ENCODE assay signal across 33 cellular contexts in the genomic region with DNA sequence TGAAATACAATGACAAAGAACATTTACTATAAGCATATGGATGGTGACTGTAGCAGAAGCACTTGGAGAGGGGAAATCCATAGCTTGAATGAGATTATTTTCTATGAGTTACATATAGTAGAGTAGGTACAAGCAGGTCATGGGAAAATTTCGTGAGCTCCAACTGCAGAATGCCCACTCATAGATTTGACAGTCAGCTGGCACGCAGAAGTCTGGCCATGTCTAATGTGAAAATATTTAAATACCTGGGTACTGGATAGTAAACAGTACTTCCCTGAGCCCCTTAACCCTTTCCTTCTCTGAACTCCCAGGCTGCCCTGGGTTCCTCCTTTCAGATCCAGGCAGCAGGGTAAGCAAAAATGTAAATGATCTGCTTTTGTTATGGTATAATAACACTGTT.
DNase-seq lines count a peak whose midpoint lies in the region; ATAC-seq, FAIRE-seq and TF ChIP-seq lines count a peak whose summit lies in the region.
"Had no signal": no experiment of that assay in that cellular context is flagged by ENCODE, and none has a peak within 500 bp of the region (broad histone marks: within the 10 kb centered on the region; RNA-seq: fewer than 3 reads in every experiment).

No MANE protein-coding gene starts in this region.

- H3K9me3 ChIP-seq in body of pancreas, result no peaks in the 10 kb centered on the region
- no peaks in the 10 kb centered on the region for H3K9me3 ChIP-seq in H1 (ENCODE audit: insufficient read depth in 2 of 2, low read depth in 1 of 2, low read length in 1 of 2)
- H3K9me3 ChIP-seq in pancreas, result no peaks in the 10 kb centered on the region
- H3K9me3 ChIP-seq in osteoblast (ENCODE audit: low read depth, low read length), result no peaks in the 10 kb centered on the region
- H3K9me3 ChIP-seq: A549, BE2C, BLaER1, Caco-2 had no signal

- no peak overlapping the region for H2BK12ac ChIP-seq in H1 (ENCODE audit: low read depth, low read length)

- H4K8ac ChIP-seq in H1 (ENCODE audit: extremely low read depth, insufficient read depth, low read length), result no peak overlapping the region

- no peaks in the 10 kb centered on the region for H3K23me2 ChIP-seq in H1 (ENCODE audit: low read depth, low read length)

- H2BK120ac ChIP-seq in H1 (replicated peaks; ENCODE audit: low read depth, low read length), result no peak overlapping the region

- POLR2A ChIA-PET in H1 (lab: Charles Lee; ENCODE audit: partially characterized antibody), result no interaction called here

- TF ChIP-seq EP300 in H1 (IDR thresholded peaks at IDR 0.05; ENCODE audit: borderline replicate concordance in 1 of 2, low read depth in 2 of 2, low read length in 2 of 2), result no peak

- TF ChIP-seq POLR2A in body of pancreas (IDR thresholded peaks at IDR 0.05) (no peak), H1 (IDR thresholded peaks at IDR 0.05; ENCODE audit: control extremely low read depth in 1 of 2, low read depth in 2 of 2, low read length in 2 of 2) (no peak)

- H3K18ac ChIP-seq in H1 (ENCODE audit: extremely low read depth, low read length), result no peak overlapping the region

- H3K9ac ChIP-seq in H1 (replicated peaks in 1 of 4; ENCODE audit: extremely low read depth in 1 of 4, low read depth in 3 of 4, low read length in 3 of 4), result no peak overlapping the region
- H3K9ac ChIP-seq: BLaER1; BLaER1 treated with 17β-estradiol and CSF1 and Interleukin-3, amounts not matched to agents 10 nM and 100 nM had no signal

- 25 to 43% methylated on average over 2 of the region's 2 CpGs for WGBS in body of pancreas, 2 donors
- 87% methylated on average over 2 of the region's 2 CpGs; no CpG with 5 or more reads in 1 of the 2 experiments for WGBS in H1 (ENCODE audit: extremely low coverage in 1 of 2, insufficient coverage in 1 of 2, insufficient read length in 1 of 2, insufficient replicate concordance in 2 of 2, low coverage in 1 of 2, low lambda C conversion rate in 2 of 2, missing lambda C conversion rate in 1 of 2), 2 experiments
- WGBS in pancreas, 2 donors, result 6 to 19% methylated on average over 2 of the region's 2 CpGs

- H2BK20ac ChIP-seq in H1 (ENCODE audit: low read length), result no peak overlapping the region

- intact Hi-C loops in body of pancreas (cut with DNase I) (no loop called here), pancreas (cut with DNase I) (loop anchor here in 1 of 3 donors (10.0 kb wide), 1 partner anchor 314 kb away; no protein-coding TSS in a partner anchor), Right ventricle myocardium inferior (cut with DNase I) (no loop called here)

- FAIRE-seq in H1 (lab: Jason Lieb, UNC) (no peak), pancreas (lab: Jason Lieb, UNC) (no peak)
- FAIRE-seq: A204.1, A549, D721Med had no signal

- H3K79me2 ChIP-seq in H1 (ENCODE audit: control insufficient read depth in 1 of 2, insufficient read depth in 2 of 2, low read length in 2 of 2), result no peaks in the 10 kb centered on the region
- H3K79me2 ChIP-seq in osteoblast (ENCODE audit: insufficient read depth, low read length), result no peaks in the 10 kb centered on the region

- CTCF ChIA-PET in H1 (lab: Charles Lee; ENCODE audit: partially characterized antibody), result interaction anchor here (0.8 to 2.0 kb wide), 4 partner anchors 9 to 334 kb away, joined by 3 to 11 read pairs (median 4); no protein-coding TSS in a partner anchor

- no peaks in the 10 kb centered on the region for H3K36me3 ChIP-seq in body of pancreas (replicated peaks in 1 of 2; ENCODE audit: insufficient read depth in 1 of 2, low read depth in 2 of 2)
- no peaks in the 10 kb centered on the region for H3K36me3 ChIP-seq in H1 (ENCODE audit: control insufficient read depth in 2 of 4, insufficient read depth in 4 of 4, low read length in 3 of 4)
- H3K36me3 ChIP-seq in pancreas, result no peaks in the 10 kb centered on the region
- H3K36me3 ChIP-seq in osteoblast (ENCODE audit: insufficient read depth, low read length), result no peaks in the 10 kb centered on the region
- H3K36me3 ChIP-seq: BE2C; BLaER1; BLaER1 treated with 17β-estradiol and CSF1 and Interleukin-3, amounts not matched to agents 10 nM and 100 nM had no signal

- H3K23ac ChIP-seq in H1 (ENCODE audit: insufficient read length), result no peak overlapping the region

- ATAC-seq in body of pancreas (no peak), pancreas (peak; percentile 40 to 89 (median 75)), Right ventricle myocardium inferior (no peak)
- ATAC-seq: A549; CD8-positive, alpha-beta T cell had no signal

- 0 out of 2 replicates have a peak overlapping the region, but pooled peaks have one; percentile 17 for H2AFZ ChIP-seq in H1 (ENCODE audit: low read length)
- no peak overlapping the region for H2AFZ ChIP-seq in osteoblast (ENCODE audit: low read length)

- H4K91ac ChIP-seq in H1 (replicated peaks; ENCODE audit: insufficient read length, low read length), result no peak overlapping the region

- no peak for TF ChIP-seq CTCF in body of pancreas (IDR thresholded peaks at IDR 0.05)
- no peak for TF ChIP-seq CTCF in H1 (IDR thresholded peaks at IDR 0.05; ENCODE audit: control extremely low read depth in 1 of 3, insufficient read depth in 1 of 3, low read depth in 1 of 3, low read length in 3 of 3)
- no peak for TF ChIP-seq CTCF in pancreas (IDR thresholded peaks at IDR 0.05)
- no peak for TF ChIP-seq CTCF in osteoblast (IDR thresholded peaks at IDR 0.05; ENCODE audit: extremely low read depth, low read depth, low read length)

- H4K20me1 ChIP-seq in H1 (replicated peaks in 1 of 2; ENCODE audit: control insufficient read depth in 1 of 2, insufficient read depth in 2 of 2, low read length in 2 of 2) (no peaks in the 10 kb centered on the region), osteoblast (ENCODE audit: insufficient read depth, low read length) (no peaks in the 10 kb centered on the region)
- H4K20me1 ChIP-seq: BLaER1; BLaER1 treated with 17β-estradiol and CSF1 and Interleukin-3, amounts not matched to agents 10 nM and 100 nM had no signal

- peak in 3 of 4 donors; percentile 16 to 50 (median 25) for DNase-seq in body of pancreas
- no peak for DNase-seq in H1 (ENCODE audit: low read depth in 1 of 2, low spot score in 2 of 2)
- DNase-seq in pancreas, result peak in 3 of 6 donors; percentile 7 to 23 (median 12)
- DNase-seq in activated T-cell treated with anti-CD3 and anti-CD28 coated beads, Interleukin-2, amount 50 U/mL, for 48 hours, result no peak
- DNase-seq in osteoblast (ENCODE audit: insufficient read length, low spot score, missing footprints), result no peak
- no peak for DNase-seq in Right ventricle myocardium inferior (ENCODE audit: missing footprints)
- DNase-seq: 8988T; ACHN; AML-193; BE2C; C1 segment of cervical spinal cord; Caco-2; Calu3; CD4-positive, alpha-beta memory T cell; CD4-positive, alpha-beta T cell; CD4-positive, CD25-positive, alpha-beta regulatory T cell; CD8-positive, alpha-beta memory T cell; CD8-positive, alpha-beta T cell; COR-L47; DMS 273 treated with DMSO at 0.1 percent for 48 hours; DMS153; DMS53; DMS79; DMS79 treated with DMSO at 0.1 percent for 48 hours; DND-41; EL had no signal

- H2BK15ac ChIP-seq in H1 (ENCODE audit: low read length), result no peak overlapping the region

- H3K4ac ChIP-seq in H1 (replicated peaks; ENCODE audit: insufficient read length, low read depth, low read length), result no peak overlapping the region

- no peak overlapping the region for H2AK5ac ChIP-seq in H1 (ENCODE audit: low read depth, low read length)

- no peaks in the 10 kb centered on the region for H3K27me3 ChIP-seq in body of pancreas
- no peaks in the 10 kb centered on the region for H3K27me3 ChIP-seq in H1 (replicated peaks in 1 of 4; ENCODE audit: control insufficient read depth in 3 of 4, extremely low read depth in 1 of 4, insufficient read depth in 3 of 4, low read length in 3 of 4)
- no peaks in the 10 kb centered on the region for H3K27me3 ChIP-seq in pancreas
- H3K27me3 ChIP-seq in osteoblast (ENCODE audit: insufficient read depth, low read length), result no peaks in the 10 kb centered on the region
- H3K27me3 ChIP-seq: BE2C; BLaER1; BLaER1 treated with 17β-estradiol and CSF1 and Interleukin-3, amounts not matched to agents 10 nM and 100 nM had no signal

- H3K4me1 ChIP-seq in body of pancreas (peaks cover 7% of the 10 kb centered on the region), H1 (replicated peaks in 1 of 4; ENCODE audit: control insufficient read depth in 3 of 4, insufficient read depth in 4 of 4, low read length in 3 of 4) (peaks cover 0 to 3% (median 0%) of the 10 kb centered on the region in 4 experiments; a peak in 1 of 7 replicates), pancreas (peaks cover 0 to 5% (median 0%) of the 10 kb centered on the region in 3 donors), osteoblast (ENCODE audit: insufficient read depth, low read length) (no peaks in the 10 kb centered on the region)
- H3K4me1 ChIP-seq: A549, BE2C, Caco-2 had no signal

- H3K4me2 ChIP-seq in H1 (ENCODE audit: insufficient read depth in 1 of 2, low read depth in 2 of 2, low read length in 2 of 2) (no peak overlapping the region), osteoblast (ENCODE audit: insufficient read depth, low read length) (no peak overlapping the region)
- H3K4me2 ChIP-seq: A549 had no signal

- H3K27ac ChIP-seq in body of pancreas (no peak overlapping the region), H1 (ENCODE audit: low read depth, low read length) (no peak overlapping the region), pancreas (no peak overlapping the region), osteoblast (ENCODE audit: low read depth, low read length) (no peak overlapping the region)
- H3K27ac ChIP-seq: 22Rv1; A549; BLaER1; BLaER1 treated with 17β-estradiol and CSF1 and Interleukin-3, amounts not matched to agents 10 nM and 100 nM; C4-2B had no signal

- no peak overlapping the region for H2BK5ac ChIP-seq in H1 (ENCODE audit: low read depth, low read length)

- H4K5ac ChIP-seq in H1 (ENCODE audit: insufficient read length, low read depth, low read length), result no peak overlapping the region

- no peak for TF ChIP-seq RAD21 in H1 (IDR thresholded peaks at IDR 0.05 in 1 of 2, conservative IDR thresholded peaks at IDR 0.05 in 1 of 2; ENCODE audit: low read depth in 2 of 2, low read length in 2 of 2)

- no peak overlapping the region for H3K56ac ChIP-seq in H1 (replicated peaks; ENCODE audit: insufficient read length, low read depth, low read length)

- H3K14ac ChIP-seq in H1 (ENCODE audit: insufficient read length), result no peak overlapping the region

- H3K79me1 ChIP-seq in H1 (ENCODE audit: low read depth, low read length), result no peaks in the 10 kb centered on the region

- H3K4me3 ChIP-seq in body of pancreas (no peak overlapping the region), H1 (ENCODE audit: extremely low read depth in 1 of 4, insufficient read depth in 2 of 4, low read depth in 3 of 4, low read length in 4 of 4) (no peak overlapping the region), pancreas (no peak overlapping the region), osteoblast (ENCODE audit: insufficient read depth, low read length) (no peak overlapping the region)
- H3K4me3 ChIP-seq: A549; BLaER1; BLaER1 treated with 17β-estradiol and CSF1 and Interleukin-3, amounts not matched to agents 10 nM and 100 nM had no signal

TF ChIP-seq in H1, 55 proteins besides CTCF, POLR2A, EP300 and RAD21 (continues in another document):
- TF ChIP-seq SIX5 (IDR thresholded peaks at IDR 0.05; ENCODE audit: low read depth, low read length) (no peak), GABPA (IDR thresholded peaks at IDR 0.05; ENCODE audit: borderline replicate concordance, insufficient read depth, low read length) (no peak), NRF1 (IDR thresholded peaks at IDR 0.05; ENCODE audit: low read depth, low read length) (no peak), HDAC2 (IDR thresholded peaks at IDR 0.05; ENCODE audit: borderline replicate concordance in 1 of 2, low read depth in 2 of 2, low read length in 2 of 2) (no peak)

Comparison
In these comparisons a context has a peak if more than half of its experiments do, and no peak if none do; other contexts are left out.
1. ATAC-seq: peak in pancreas (4 of 4); none in body of pancreas (single experiment) and Right ventricle myocardium inferior (single experiment).
2. DNase-seq: peak in body of pancreas (3 of 4); none in H1 (0 of 2), activated T-cell treated with anti-CD3 and anti-CD28 coated beads, Interleukin-2, amount 50 U/mL, for 48 hours (0 of 2), osteoblast (single experiment) and Right ventricle myocardium inferior (single experiment).